1 cellular context compared by ENCODE assay signal in genomic region chr4:61350932-61351331, GRCh38.
A peak's percentile ranks its signal among the peaks of the same experiment; 100 is the strongest.
TF ChIP-seq lines count a peak whose summit lies in the region.

No MANE protein-coding gene starts in this region.

TF ChIP-seq in K562, 482 proteins besides CTCF, POLR2A, EP300 and RAD21 (continued from another document):
- TF ChIP-seq PREB (CRISPR knock-in tag; IDR thresholded peaks at IDR 0.05) (no peak), BDP1 (IDR thresholded peaks at IDR 0.05; ENCODE audit: insufficient read depth, insufficient read length) (no peak), ETS1 (conservative IDR thresholded peaks at IDR 0.05; ENCODE audit: control insufficient read depth, low read depth, low read length) (no peak), SNAPC5 (CRISPR knock-in tag; IDR thresholded peaks at IDR 0.05) (no peak), MAFF (IDR thresholded peaks at IDR 0.05; ENCODE audit: low read length) (0 out of 2 replicates have a peak, but pooled peaks have one; percentile 5), E2F3 (CRISPR knock-in tag; IDR thresholded peaks at IDR 0.05) (no peak), E2F5 (CRISPR knock-in tag; IDR thresholded peaks at IDR 0.05) (no peak), ZBTB40 (IDR thresholded peaks at IDR 0.05) (no peak), ZBTB40 (CRISPR knock-in tag; IDR thresholded peaks at IDR 0.05) (no peak), C11orf30 (IDR thresholded peaks at IDR 0.05; ENCODE audit: low read depth) (0 out of 2 replicates have a peak, but pooled peaks have one; percentile 4), PRMT5 (CRISPR knock-in tag; IDR thresholded peaks at IDR 0.05) (no peak), MTA3 (IDR thresholded peaks at IDR 0.05; ENCODE audit: borderline replicate concordance) (no peak), HDAC3 (IDR thresholded peaks at IDR 0.05; ENCODE audit: borderline replicate concordance, partially characterized antibody) (no peak), DEAF1 (CRISPR knock-in tag; IDR thresholded peaks at IDR 0.05) (no peak)
TF ChIP-seq in K562: peak in this region for 2.
